In the genomic region with DNA sequence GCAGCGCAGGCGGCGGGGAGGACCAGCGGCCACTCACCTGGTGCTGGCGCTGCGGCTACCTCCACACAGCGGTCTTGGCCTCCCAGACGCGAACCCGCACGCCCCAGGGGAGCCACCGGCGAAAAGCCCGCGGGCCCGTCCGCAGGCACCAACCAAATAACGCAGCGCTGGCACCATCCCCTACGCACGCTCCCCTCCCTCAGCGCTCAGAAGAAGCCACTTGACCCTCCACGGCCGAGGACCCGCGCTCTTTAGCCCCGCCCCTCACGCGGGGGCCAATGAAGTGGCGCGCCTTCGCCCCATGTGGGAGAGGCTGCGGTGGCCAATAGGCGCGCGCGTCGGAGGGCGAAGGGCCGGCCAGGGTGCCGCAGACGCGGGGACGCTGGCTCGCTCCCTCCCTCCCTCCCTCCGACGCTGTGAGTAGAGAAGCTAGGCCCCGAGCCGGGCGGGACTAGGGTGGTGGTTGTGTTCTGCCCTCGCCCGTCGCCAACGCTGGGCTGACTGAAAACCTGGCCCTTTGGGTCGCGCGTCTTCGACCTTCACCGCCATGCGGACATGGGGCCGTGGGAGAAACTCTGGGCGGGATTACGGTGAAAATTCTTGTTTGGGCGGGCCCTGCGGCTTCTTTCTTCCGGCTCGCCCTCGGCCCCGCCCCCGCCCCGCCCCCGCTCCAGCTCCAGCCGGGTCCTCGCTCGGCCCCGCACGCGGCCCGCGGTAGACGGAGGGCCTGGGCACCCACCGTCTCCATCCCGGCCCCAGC, we compare ENCODE assay signal across 8 cellular contexts. TPM values are rescaled to one million over a fixed set of nuclear protein-coding genes. Genes with fewer than 3 reads are reported as not detected.
DNase-seq lines count a peak whose midpoint lies in the region; ATAC-seq and TF ChIP-seq lines count a peak whose summit lies in the region.

A gene with protein sequence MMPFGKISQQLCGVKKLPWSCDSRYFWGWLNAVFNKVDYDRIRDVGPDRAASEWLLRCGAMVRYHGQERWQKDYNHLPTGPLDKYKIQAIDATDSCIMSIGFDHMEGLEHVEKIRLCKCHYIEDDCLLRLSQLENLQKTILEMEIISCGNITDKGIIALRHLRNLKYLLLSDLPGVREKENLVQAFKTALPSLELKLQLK (plus strand): TSS at position 351 of the 760 bp plus-strand sequence. CDS start 9,164 bp downstream, outside the sequence.
Gene L2HGDH (minus strand): TSS at position 256 of the 760 bp plus-strand sequence. CDS start 79 bp downstream, at position 177.

- peaks cover 16% of the 10 kb centered on the region for H3K36me3 Mint-ChIP-seq in osteocyte (ENCODE audit: unreplicated experiment)

- peak within 1 kb of the TSS; percentile 94 for H2AFZ ChIP-seq in SK-N-SH (ENCODE audit: low read depth)

- DNase-seq in NB4 (ENCODE audit: low read depth): peak; percentile 97
- peak; percentile 98 for DNase-seq in SK-N-SH
- DNase-seq in activated naive CD4-positive, alpha-beta T cell treated with anti-CD3 and anti-CD28 coated beads, Interleukin-2, amount 50 U/mL, for 16 hours: peak; percentile 91
- DNase-seq in glomerular visceral epithelial cell (ENCODE audit: extremely low spot score): peak; percentile 96
- DNase-seq in osteocyte (ENCODE audit: extremely low spot score, unreplicated experiment): peak; percentile 97

- no peak; a peak in 1 of 4 replicates for TF ChIP-seq EP300 in SK-N-SH (IDR thresholded peaks at IDR 0.05; ENCODE audit: borderline replicate concordance in 1 of 2, low read depth in 1 of 2, low read length in 1 of 2)

- TF ChIP-seq CTCF in NB4 (IDR thresholded peaks at IDR 0.05; ENCODE audit: low read depth, low read length) (no peak), SK-N-SH (IDR thresholded peaks at IDR 0.05) (0 out of 2 replicates have a peak, but pooled peaks have one; percentile 4), osteocyte (IDR thresholded peaks at IDR 0.05) (no peak)

- H3F3A ChIP-seq in SK-N-SH (replicated peaks; ENCODE audit: insufficient read depth): peaks cover 2% of the 10 kb centered on the region

- H3K9me3 Mint-ChIP-seq in osteocyte (ENCODE audit: unreplicated experiment): peaks cover 12% of the 10 kb centered on the region

- peak; percentile 74 for TF ChIP-seq POLR2A in NB4 (IDR thresholded peaks at IDR 0.05; ENCODE audit: extremely low read depth, insufficient read length)

- POLR2A ChIA-PET in SK-N-SH (lab: Yijun Ruan, JAX): interaction anchor here (0.6 to 2.0 kb wide), 9 partner anchors 9 to 249 kb away, joined by 3 to 7 read pairs (median 4); partner anchors contain the start of genes ATL1, CDKL1, MAP4K5 and VCPKMT

- peak within 1 kb of the TSS; percentile 91 for H3K4me2 ChIP-seq in SK-N-SH

- H3K36me3 ChIP-seq in SK-N-SH (replicated peaks in 1 of 2; ENCODE audit: control insufficient read depth in 1 of 2, insufficient read depth in 2 of 2, low read length in 1 of 2) (peaks cover 0 to 17% of the 10 kb centered on the region in 2 experiments), thymus (ENCODE audit: control insufficient read depth, insufficient read depth) (peaks cover 3% of the 10 kb centered on the region)

- ATAC-seq in HG02571 (IDR thresholded peaks at IDR 0.05; ENCODE audit: unreplicated experiment): peak; percentile 95

- 0% methylated on average over 23 of the region's 83 CpGs for WGBS in SK-N-SH (ENCODE audit: low lambda C conversion rate)
- under 1% methylated on average over 83 of the region's 83 CpGs for WGBS in thymus

- H3K4me1 Mint-ChIP-seq in osteocyte (ENCODE audit: unreplicated experiment): peaks cover 27% of the 10 kb centered on the region

- H3K9me3 ChIP-seq in SK-N-SH (no peaks in the 10 kb centered on the region), thymus (ENCODE audit: control insufficient read depth) (no peaks in the 10 kb centered on the region)

- no peaks in the 10 kb centered on the region for H3K27me3 Mint-ChIP-seq in osteocyte (ENCODE audit: unreplicated experiment)

- no peaks in the 10 kb centered on the region for H4K20me1 ChIP-seq in SK-N-SH (ENCODE audit: insufficient read depth)

- H3K4me3 ChIP-seq in GM08714 (ENCODE audit: low read length) (peak within 1 kb of the TSS; percentile 90), NB4 (ENCODE audit: low read depth, low read length) (peak within 1 kb of the TSS; percentile 96), SK-N-SH (ENCODE audit: low read depth in 2 of 2, low read length in 1 of 2) (peak within 1 kb of the TSS; percentile 64 to 69), thymus (ENCODE audit: low read length) (peak within 1 kb of the TSS; percentile 60)

- H3K9ac ChIP-seq in SK-N-SH: peak within 1 kb of the TSS; percentile 78

- H3K27ac ChIP-seq in SK-N-SH (ENCODE audit: low read depth in 2 of 2, low read length in 1 of 2): peak within 1 kb of the TSS; percentile 88 to 89
- peak within 1 kb of the TSS; percentile 98 for H3K27ac ChIP-seq in thymus (ENCODE audit: low read depth)

- H3K4me1 ChIP-seq in SK-N-SH (ENCODE audit: control insufficient read depth in 1 of 2, insufficient read depth in 2 of 2, low read depth in 1 of 2, low read length in 1 of 2): peaks cover 6 to 7% of the 10 kb centered on the region in 2 experiments; a peak in 2 of 4 replicates
- peaks cover 9% of the 10 kb centered on the region for H3K4me1 ChIP-seq in thymus (ENCODE audit: control insufficient read depth, insufficient read depth, low read length)

- H3K79me2 ChIP-seq in SK-N-SH (ENCODE audit: insufficient read depth): peaks cover 52% of the 10 kb centered on the region

- CTCF ChIA-PET in SK-N-SH (lab: Yijun Ruan, JAX): interaction anchor here (0.5 to 3.8 kb wide), 12 partner anchors 9 to 1078 kb away, joined by 3 to 25 read pairs (median 4); partner anchors contain the start of gene MAP4K5

- H3K27me3 ChIP-seq in SK-N-SH (ENCODE audit: insufficient read depth): no peaks in the 10 kb centered on the region
- H3K27me3 ChIP-seq in thymus (ENCODE audit: control insufficient read depth, insufficient read depth): no peaks in the 10 kb centered on the region

- peak within 1 kb of the TSS; percentile 98 for H3K27ac Mint-ChIP-seq in osteocyte (ENCODE audit: unreplicated experiment)

- peak within 1 kb of the TSS; percentile 89 for H3K4me3 Mint-ChIP-seq in osteocyte (ENCODE audit: unreplicated experiment)

- peaks cover 3% of the 10 kb centered on the region; the same call in 1 of the 2 replicates for H3K9me2 ChIP-seq in SK-N-SH

- TF ChIP-seq RAD21 in SK-N-SH (IDR thresholded peaks at IDR 0.05; ENCODE audit: low read length): no peak

TF ChIP-seq in SK-N-SH, 30 proteins besides CTCF, POLR2A, EP300 and RAD21 (continues in another document):
- TF ChIP-seq USF1 (IDR thresholded peaks at IDR 0.05; ENCODE audit: borderline replicate concordance, low read depth): peak; percentile 84
- peak; percentile 17; the same call in 1 of the 2 replicates for TF ChIP-seq SIN3A (IDR thresholded peaks at IDR 0.05; ENCODE audit: borderline replicate concordance, low read depth, low read length)
- no peak for TF ChIP-seq TEAD4 (IDR thresholded peaks at IDR 0.05; ENCODE audit: borderline replicate concordance, insufficient read depth)
- no peak for TF ChIP-seq FOXM1 (IDR thresholded peaks at IDR 0.05; ENCODE audit: low read depth)
- TF ChIP-seq YY1 (IDR thresholded peaks at IDR 0.05; ENCODE audit: low read depth): no peak
- TF ChIP-seq ZBTB33 (IDR thresholded peaks at IDR 0.05; ENCODE audit: borderline replicate concordance, low read depth): no peak
- TF ChIP-seq JUND (IDR thresholded peaks at IDR 0.05): no peak

RNA-seq across cellular contexts. Expression of the first gene that starts in this region (rescaled TPM):
- polyA plus RNA-seq in SK-N-SH (2012; rRNA removed) (20.3 and 22.7 TPM in 2 replicates), thymus (22.2 TPM)
- polyA plus RNA-seq in SK-N-SH (2012; cell fraction: cytosol; rRNA removed): 18.4 and 21.9 TPM in 2 replicates
- polyA plus RNA-seq in SK-N-SH (2012; cell fraction: nucleus; rRNA removed): 12.5 and 21.6 TPM in 2 replicates
- total RNA-seq in osteocyte: 17.7 and 21.7 TPM in 2 replicates

RNA-seq across cellular contexts. Expression of gene L2HGDH, which starts in this region (rescaled TPM):
- polyA plus RNA-seq in SK-N-SH (2012; rRNA removed): 5.4 and 8.4 TPM in 2 replicates
- polyA plus RNA-seq in SK-N-SH (2012; cell fraction: cytosol; rRNA removed): 6.0 and 6.2 TPM in 2 replicates
- polyA plus RNA-seq in SK-N-SH (2012; cell fraction: nucleus; rRNA removed): 4.3 and 5.2 TPM in 2 replicates
- 4.2 and 6.5 TPM in 2 replicates for total RNA-seq in osteocyte
- polyA plus RNA-seq in thymus: 1.7 TPM

Comparison
In these comparisons a context has a peak if more than half of its experiments do, and no peak if none do; other contexts are left out.
1. Peak in every context shown above with its lines: DNase-seq, ATAC-seq, H3K4me3 ChIP-seq and H3K27ac ChIP-seq.